10 cellular contexts compared by ENCODE assay signal in the genomic region with DNA sequence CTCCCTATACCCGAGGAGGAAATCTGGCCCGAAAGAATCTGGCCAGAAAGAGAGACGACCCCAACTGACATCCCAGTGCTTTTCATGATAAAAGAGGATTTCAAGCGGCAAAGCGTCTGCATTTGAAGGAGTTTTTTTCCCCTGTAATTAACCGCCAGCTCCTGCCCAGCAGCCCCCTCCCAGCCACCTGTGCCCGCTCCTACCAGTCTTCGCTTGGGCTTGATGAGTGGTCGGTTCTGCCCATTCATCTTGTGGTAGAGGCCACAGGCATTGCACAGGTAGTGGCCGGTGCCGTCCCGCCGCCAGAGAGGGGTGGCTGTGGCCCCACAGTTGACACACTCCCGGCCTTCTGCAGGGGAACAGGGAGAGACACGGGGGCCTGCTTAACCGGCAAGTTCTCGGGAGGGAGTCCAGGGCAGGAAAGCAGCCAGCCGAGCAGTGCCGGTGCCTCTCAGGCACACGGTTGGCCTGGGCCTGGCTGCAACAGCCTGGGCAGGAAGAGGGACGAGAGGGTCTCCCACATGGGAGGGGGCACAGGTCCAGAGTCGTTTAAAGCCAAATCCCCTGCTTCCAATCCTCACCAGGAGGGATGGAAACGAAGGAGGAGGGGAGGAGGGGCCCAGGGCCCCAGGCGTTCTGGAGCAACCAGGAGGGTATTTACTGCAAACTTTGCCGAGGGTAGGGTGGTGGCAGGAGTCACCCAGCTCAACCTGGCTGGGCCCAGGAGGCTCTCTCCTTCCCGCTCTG. TPM values are rescaled to one million over a fixed set of nuclear protein-coding genes. Genes with fewer than 3 reads are reported as not detected.
DNase-seq lines count a peak whose midpoint lies in the region; ATAC-seq, FAIRE-seq and TF ChIP-seq lines count a peak whose summit lies in the region.
"Had no signal": no experiment of that assay in that cellular context is flagged by ENCODE, and none has a peak within 500 bp of the region (broad histone marks: within the 10 kb centered on the region; RNA-seq: fewer than 3 reads in every experiment).

No MANE protein-coding gene starts in this region.

- H3K9me3 Mint-ChIP-seq in neural progenitor cell: no peaks in the 10 kb centered on the region
- no peaks in the 10 kb centered on the region for H3K9me3 Mint-ChIP-seq in activated naive CD4-positive, alpha-beta T cell treated with anti-CD3 and anti-CD28 coated beads, Interleukin-2, amount 10 ng/mL, durations not matched to agents 7 days and 5 days

- POLR2A ChIA-PET in endothelial cell of umbilical vein (lab: Charles Lee): interaction anchor here (0.8 kb wide), 1 partner anchor 8 kb away, joined by 3 read pairs; no protein-coding TSS in a partner anchor

- peaks cover 100% of the 10 kb centered on the region for H3K27me3 ChIP-seq in HUES48 (ENCODE audit: control insufficient read depth, insufficient read depth, low read length)
- no peaks in the 10 kb centered on the region for H3K27me3 ChIP-seq in endothelial cell of umbilical vein (ENCODE audit: control insufficient read depth in 2 of 2, insufficient read depth in 2 of 2, low read length in 2 of 2)
- H3K27me3 ChIP-seq in neural progenitor cell: peaks cover 100% of the 10 kb centered on the region
- H3K27me3 ChIP-seq: SJSA1 had no signal

- H2AFZ ChIP-seq in endothelial cell of umbilical vein (ENCODE audit: low read depth, low read length) (no peak overlapping the region), neural progenitor cell (replicated peaks) (no peak overlapping the region)

- H3K4me2 ChIP-seq in endothelial cell of umbilical vein (ENCODE audit: insufficient read depth, low read length) (peak overlapping the region; percentile 96), neural progenitor cell (peak overlapping the region; percentile 61)

- no peak overlapping the region for H3K4me3 Mint-ChIP-seq in neural progenitor cell
- H3K4me3 Mint-ChIP-seq in activated naive CD4-positive, alpha-beta T cell treated with anti-CD3 and anti-CD28 coated beads, Interleukin-2, amount 10 ng/mL, durations not matched to agents 7 days and 5 days: no peak overlapping the region

- H4K20me1 ChIP-seq in endothelial cell of umbilical vein (replicated peaks; ENCODE audit: control insufficient read depth, extremely low read depth, insufficient read depth, low read length): no peaks in the 10 kb centered on the region
- H4K20me1 ChIP-seq in neural progenitor cell (ENCODE audit: low read depth): peaks cover 81% of the 10 kb centered on the region

- H3K4me1 ChIP-seq in HUES48 (ENCODE audit: control insufficient read depth, insufficient read depth, low read length): peaks cover 46% of the 10 kb centered on the region
- H3K4me1 ChIP-seq in endothelial cell of umbilical vein (ENCODE audit: control insufficient read depth, extremely low read depth, insufficient read depth, low read length): peaks cover 60% of the 10 kb centered on the region
- peaks cover 57% of the 10 kb centered on the region for H3K4me1 ChIP-seq in neural progenitor cell

- H3F3A ChIP-seq in neural progenitor cell (ENCODE audit: low read depth): peaks cover 28% of the 10 kb centered on the region

- H3K27ac Mint-ChIP-seq in neural progenitor cell: no peak overlapping the region
- no peak overlapping the region for H3K27ac Mint-ChIP-seq in activated naive CD4-positive, alpha-beta T cell treated with anti-CD3 and anti-CD28 coated beads, Interleukin-2, amount 10 ng/mL, durations not matched to agents 7 days and 5 days

- CTCF ChIA-PET in endothelial cell of umbilical vein (lab: Charles Lee): interaction anchor here (0.6 to 6.2 kb wide), 19 partner anchors 9 to 389 kb away, joined by 3 to 48 read pairs (median 7); partner anchors contain the start of gene GATA2
- CTCF ChIA-PET in activated naive CD4-positive, alpha-beta T cell treated with anti-CD3 and anti-CD28 coated beads, Interleukin-2, amount 10 ng/mL, durations not matched to agents 7 days and 5 days (lab: Charles Lee): interaction anchor here (0.9 to 2.2 kb wide), 3 partner anchors 13 to 125 kb away, joined by 3 to 15 read pairs (median 7); no protein-coding TSS in a partner anchor

- H3K36me3 ChIP-seq in HUES48 (ENCODE audit: control insufficient read depth, insufficient read depth, low read length): no peaks in the 10 kb centered on the region
- peaks cover 4 to 24% of the 10 kb centered on the region in 2 experiments for H3K36me3 ChIP-seq in endothelial cell of umbilical vein (ENCODE audit: control insufficient read depth in 2 of 2, extremely low read depth in 1 of 2, insufficient read depth in 2 of 2, low read length in 2 of 2)
- H3K36me3 ChIP-seq in neural progenitor cell: no peaks in the 10 kb centered on the region

- peaks cover 44% of the 10 kb centered on the region for H3K4me1 Mint-ChIP-seq in neural progenitor cell
- peaks cover 22% of the 10 kb centered on the region for H3K4me1 Mint-ChIP-seq in activated naive CD4-positive, alpha-beta T cell treated with anti-CD3 and anti-CD28 coated beads, Interleukin-2, amount 10 ng/mL, durations not matched to agents 7 days and 5 days

- TF ChIP-seq POLR2A in endothelial cell of umbilical vein (IDR thresholded peaks at IDR 0.05; ENCODE audit: low read depth, low read length): peak; percentile 28

- ATAC-seq in HG02885 (IDR thresholded peaks at IDR 0.05; ENCODE audit: poor library complexity, unreplicated experiment): no peak
- no peak for ATAC-seq in HG02840 (IDR thresholded peaks at IDR 0.05; ENCODE audit: low FRiP score, unreplicated experiment)

- intact Hi-C loops in endothelial cell of umbilical vein (cut with micrococcal nuclease): loop anchor here (1.0 to 5.0 kb wide), 7 partner anchors 58 to 407 kb away; partner anchors contain the start of gene RUVBL1

- dilution Hi-C loops in endothelial cell of umbilical vein (cut with MboI; ENCODE audit: extremely low pct_ligation_motif_present, low sequenced_read_pairs): no loop called here

- H3K9me3 ChIP-seq in HUES48 (ENCODE audit: control insufficient read depth, insufficient read depth, low read length): no peaks in the 10 kb centered on the region
- no peaks in the 10 kb centered on the region for H3K9me3 ChIP-seq in endothelial cell of umbilical vein (replicated peaks; ENCODE audit: control insufficient read depth, insufficient read depth, low read length)
- H3K9me3 ChIP-seq in neural progenitor cell (ENCODE audit: low read depth): no peaks in the 10 kb centered on the region
- H3K9me3 ChIP-seq: SJSA1 had no signal

- TF ChIP-seq CTCF in AG09309 (IDR thresholded peaks at IDR 0.05; ENCODE audit: control insufficient read depth, insufficient read depth, low read depth, low read length, missing control alignments) (no peak), endothelial cell of umbilical vein (IDR thresholded peaks at IDR 0.05; ENCODE audit: extremely low read depth in 1 of 2, insufficient read depth in 1 of 2, low read depth in 1 of 2, low read length in 2 of 2) (no peak), neural progenitor cell (IDR thresholded peaks at IDR 0.05) (no peak)

- H3K9ac ChIP-seq in HUES48 (ENCODE audit: low read depth, low read length): no peak overlapping the region
- H3K9ac ChIP-seq in endothelial cell of umbilical vein (replicated peaks; ENCODE audit: extremely low read depth, insufficient read depth, low read length): peak overlapping the region; percentile 84
- H3K9ac ChIP-seq in neural progenitor cell: no peak overlapping the region

- no peaks in the 10 kb centered on the region for H3K36me3 Mint-ChIP-seq in neural progenitor cell
- H3K36me3 Mint-ChIP-seq in activated naive CD4-positive, alpha-beta T cell treated with anti-CD3 and anti-CD28 coated beads, Interleukin-2, amount 10 ng/mL, durations not matched to agents 7 days and 5 days: no peaks in the 10 kb centered on the region

- H3K27ac ChIP-seq in HUES48 (ENCODE audit: low read depth, low read length): no peak overlapping the region
- H3K27ac ChIP-seq in endothelial cell of umbilical vein (ENCODE audit: insufficient read depth, low read depth, low read length): peak overlapping the region; percentile 97
- H3K27ac ChIP-seq in neural progenitor cell: no peak overlapping the region
- H3K27ac ChIP-seq: SJSA1 had no signal

- H3K79me2 ChIP-seq in endothelial cell of umbilical vein (ENCODE audit: control insufficient read depth, insufficient read depth, low read length): peaks cover 82% of the 10 kb centered on the region
- H3K79me2 ChIP-seq in neural progenitor cell (ENCODE audit: low read depth): no peaks in the 10 kb centered on the region

- peaks cover 84% of the 10 kb centered on the region for H3K27me3 Mint-ChIP-seq in neural progenitor cell (ENCODE audit: insufficient read depth, low read depth)
- H3K27me3 Mint-ChIP-seq in activated naive CD4-positive, alpha-beta T cell treated with anti-CD3 and anti-CD28 coated beads, Interleukin-2, amount 10 ng/mL, durations not matched to agents 7 days and 5 days: peaks cover 98% of the 10 kb centered on the region

- FAIRE-seq in endothelial cell of umbilical vein (lab: Jason Lieb, UNC): peak; percentile 44

- H3K4me3 ChIP-seq in AG09309 (ENCODE audit: control insufficient read depth, low read depth, low read length) (peak overlapping the region; percentile 31), HUES48 (ENCODE audit: low read depth, low read length) (peak overlapping the region; percentile 46), endothelial cell of umbilical vein (replicated peaks in 1 of 3; ENCODE audit: insufficient read depth in 1 of 3, low read depth in 1 of 3, low read length in 3 of 3) (peak overlapping the region; percentile 77 to 95 (median 83)), neural progenitor cell (peak overlapping the region; percentile 11)
- H3K4me3 ChIP-seq: SJSA1 had no signal

- no TSS peak for BruUV-seq in endothelial cell of umbilical vein (replicated peaks; lab: Mats Ljungman, UMichigan)

- no peak for DNase-seq in AG09309 (ENCODE audit: low read depth)
- peak; percentile 61 for DNase-seq in endothelial cell of umbilical vein (ENCODE audit: low read depth, low spot score)
- peak; percentile 63 for DNase-seq in neural progenitor cell (ENCODE audit: low spot score)
- no peak for DNase-seq in activated naive CD4-positive, alpha-beta T cell treated with anti-CD3 and anti-CD28 coated beads, Interleukin-2, amount 10 ng/mL, durations not matched to agents 7 days and 5 days
- DNase-seq in NCI-H510A treated with DMSO at 0.1 percent for 48 hours (lab: John Stamatoyannopoulos, UW): no peak
- DNase-seq: DMS153 had no signal

- H3K9me1 ChIP-seq in endothelial cell of umbilical vein (replicated peaks; ENCODE audit: control insufficient read depth, extremely low read depth, insufficient read depth, low read length): no peaks in the 10 kb centered on the region

RNA-seq across cellular contexts. Expression of gene GATA2, which starts 9.2 kb away (rescaled TPM):
- total RNA-seq in endothelial cell of umbilical vein (62.2 and 63.9 TPM in 2 replicates), neural progenitor cell (ENCODE audit: low replicate concordance) (0.09 TPM in 1 of 2 replicates, not detected in the other)
- polyA plus RNA-seq in endothelial cell of umbilical vein: 28.8 and 35.6 TPM in 2 replicates
- polyA plus RNA-seq in endothelial cell of umbilical vein (2011; cell fraction: cytosol; rRNA removed): 25.9 and 36.8 TPM in 2 replicates
- 30.1 and 31.5 TPM in 2 replicates for polyA plus RNA-seq in endothelial cell of umbilical vein (2011; cell fraction: nucleus; rRNA removed)
- polyA plus RNA-seq in endothelial cell of umbilical vein (2012): 33.0 and 37.6 TPM in 2 replicates
- 17.3 and 17.5 TPM in 2 replicates for polyA minus RNA-seq in endothelial cell of umbilical vein
- polyA minus RNA-seq in endothelial cell of umbilical vein (2011; cell fraction: cytosol; rRNA and poly(A)+ RNA removed): 58.1 TPM
- 9.7 and 17.3 TPM in 2 replicates for polyA minus RNA-seq in endothelial cell of umbilical vein (2011; cell fraction: nucleus; rRNA and poly(A)+ RNA removed)

RNA-seq across cellular contexts. Expression of gene DNAJB8, which starts 17.1 kb away (rescaled TPM):
- total RNA-seq in endothelial cell of umbilical vein (not detected in 2 replicates), neural progenitor cell (ENCODE audit: low replicate concordance) (not detected in 2 replicates)
- not detected in 2 replicates for polyA plus RNA-seq in endothelial cell of umbilical vein
- not detected in 2 replicates for polyA plus RNA-seq in endothelial cell of umbilical vein (2011; cell fraction: cytosol; rRNA removed)
- polyA plus RNA-seq in endothelial cell of umbilical vein (2011; cell fraction: nucleus; rRNA removed): not detected in 2 replicates
- not detected in 2 replicates for polyA plus RNA-seq in endothelial cell of umbilical vein (2012)
- polyA minus RNA-seq in endothelial cell of umbilical vein: not detected in 2 replicates
- not detected for polyA minus RNA-seq in endothelial cell of umbilical vein (2011; cell fraction: cytosol; rRNA and poly(A)+ RNA removed)
- not detected in 2 replicates for polyA minus RNA-seq in endothelial cell of umbilical vein (2011; cell fraction: nucleus; rRNA and poly(A)+ RNA removed)
- total RNA-seq: SJSA1 had no signal

Comparison
In these comparisons a context has a peak if more than half of its experiments do, and no peak if none do; other contexts are left out.
1. DNase-seq: peak in endothelial cell of umbilical vein (single experiment) and neural progenitor cell (single experiment); none in AG09309 (single experiment), activated naive CD4-positive, alpha-beta T cell treated with anti-CD3 and anti-CD28 coated beads, Interleukin-2, amount 10 ng/mL, durations not matched to agents 7 days and 5 days (single experiment) and NCI-H510A treated with DMSO at 0.1 percent for 48 hours (single experiment).
2. H3K4me3 ChIP-seq: peak in every context shown above with its lines; median percentile 83 in endothelial cell of umbilical vein; 46 in HUES48; 31 in AG09309; 11 in neural progenitor cell.
3. RNA of gene GATA2, which starts 9.2 kb away (total RNA-seq): 62.2 to 63.9 TPM in endothelial cell of umbilical vein; 0.09 TPM in neural progenitor cell; every median in the first group is over 10 times any median in the second.